Comparison of ENCODE assay signal across 8 cellular contexts in the genomic region with DNA sequence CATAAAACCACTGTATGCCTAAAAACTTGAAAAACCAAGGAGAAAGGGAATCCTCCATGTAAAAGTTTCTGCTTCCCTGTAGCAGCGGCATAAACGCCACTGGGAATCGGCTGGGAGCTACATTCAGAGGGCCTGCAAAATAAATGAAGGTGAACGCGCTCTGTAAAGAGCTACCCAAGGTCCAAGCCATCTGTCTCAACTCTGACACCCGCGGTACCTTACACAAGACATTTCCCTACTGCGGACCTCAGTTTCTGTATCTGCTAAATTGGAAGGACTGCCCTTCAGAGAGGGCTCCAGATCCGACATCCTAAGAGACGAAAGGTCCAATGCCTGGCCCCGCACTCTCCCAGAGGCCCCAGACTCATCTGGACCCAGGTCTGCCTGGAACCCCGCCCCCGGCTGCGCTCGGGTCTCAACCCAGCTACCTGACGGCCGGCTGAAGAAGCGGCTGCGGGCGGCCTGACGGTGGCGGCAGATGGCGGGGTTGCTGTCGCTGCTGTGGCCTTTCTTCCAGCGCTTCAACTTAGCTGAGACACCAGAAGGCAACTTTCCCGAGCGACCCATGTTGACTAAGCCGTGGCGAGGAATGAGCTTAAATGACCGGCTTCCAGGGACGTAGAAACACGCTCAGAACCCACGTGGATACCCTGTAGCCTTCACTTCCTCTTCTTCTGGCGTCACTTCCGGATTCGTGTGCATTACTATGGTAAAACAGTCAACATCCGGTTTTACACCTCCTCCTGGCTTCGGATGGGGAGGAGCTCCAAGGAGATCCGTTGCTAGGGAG. TPM values are rescaled to one million over a fixed set of nuclear protein-coding genes. Genes with fewer than 3 reads are reported as not detected.
DNase-seq lines count a peak whose midpoint lies in the region; ATAC-seq, FAIRE-seq and TF ChIP-seq lines count a peak whose summit lies in the region.

A gene with protein sequence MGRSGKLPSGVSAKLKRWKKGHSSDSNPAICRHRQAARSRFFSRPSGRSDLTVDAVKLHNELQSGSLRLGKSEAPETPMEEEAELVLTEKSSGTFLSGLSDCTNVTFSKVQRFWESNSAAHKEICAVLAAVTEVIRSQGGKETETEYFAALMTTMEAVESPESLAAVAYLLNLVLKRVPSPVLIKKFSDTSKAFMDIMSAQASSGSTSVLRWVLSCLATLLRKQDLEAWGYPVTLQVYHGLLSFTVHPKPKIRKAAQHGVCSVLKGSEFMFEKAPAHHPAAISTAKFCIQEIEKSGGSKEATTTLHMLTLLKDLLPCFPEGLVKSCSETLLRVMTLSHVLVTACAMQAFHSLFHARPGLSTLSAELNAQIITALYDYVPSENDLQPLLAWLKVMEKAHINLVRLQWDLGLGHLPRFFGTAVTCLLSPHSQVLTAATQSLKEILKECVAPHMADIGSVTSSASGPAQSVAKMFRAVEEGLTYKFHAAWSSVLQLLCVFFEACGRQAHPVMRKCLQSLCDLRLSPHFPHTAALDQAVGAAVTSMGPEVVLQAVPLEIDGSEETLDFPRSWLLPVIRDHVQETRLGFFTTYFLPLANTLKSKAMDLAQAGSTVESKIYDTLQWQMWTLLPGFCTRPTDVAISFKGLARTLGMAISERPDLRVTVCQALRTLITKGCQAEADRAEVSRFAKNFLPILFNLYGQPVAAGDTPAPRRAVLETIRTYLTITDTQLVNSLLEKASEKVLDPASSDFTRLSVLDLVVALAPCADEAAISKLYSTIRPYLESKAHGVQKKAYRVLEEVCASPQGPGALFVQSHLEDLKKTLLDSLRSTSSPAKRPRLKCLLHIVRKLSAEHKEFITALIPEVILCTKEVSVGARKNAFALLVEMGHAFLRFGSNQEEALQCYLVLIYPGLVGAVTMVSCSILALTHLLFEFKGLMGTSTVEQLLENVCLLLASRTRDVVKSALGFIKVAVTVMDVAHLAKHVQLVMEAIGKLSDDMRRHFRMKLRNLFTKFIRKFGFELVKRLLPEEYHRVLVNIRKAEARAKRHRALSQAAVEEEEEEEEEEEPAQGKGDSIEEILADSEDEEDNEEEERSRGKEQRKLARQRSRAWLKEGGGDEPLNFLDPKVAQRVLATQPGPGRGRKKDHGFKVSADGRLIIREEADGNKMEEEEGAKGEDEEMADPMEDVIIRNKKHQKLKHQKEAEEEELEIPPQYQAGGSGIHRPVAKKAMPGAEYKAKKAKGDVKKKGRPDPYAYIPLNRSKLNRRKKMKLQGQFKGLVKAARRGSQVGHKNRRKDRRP (N-terminal part only) (minus strand): TSS at position 676 of the 790 bp plus-strand sequence. CDS start 109 bp downstream, at position 567.

- H3K27me3 ChIP-seq in GM12878 (replicated peaks in 1 of 2; ENCODE audit: control insufficient read depth in 2 of 2, insufficient read depth in 2 of 2, low read length in 1 of 2), result no peaks in the 10 kb centered on the region

- no peaks in the 10 kb centered on the region for H4K20me1 ChIP-seq in GM12878 (ENCODE audit: control insufficient read depth, insufficient read depth)

- SMC1A ChIA-PET in GM12878 (lab: Charles Lee; ENCODE audit: uncharacterized antibody, unreplicated experiment), result interaction anchor here (0.7 to 2.0 kb wide), 7 partner anchors 10 to 285 kb away, joined by 3 to 5 read pairs (median 3); no protein-coding TSS in a partner anchor

- H3K9ac ChIP-seq in GM12878 (ENCODE audit: control insufficient read depth, insufficient read depth, low read length), result peak within 1 kb of the TSS; percentile 57

- no peaks in the 10 kb centered on the region for H3K9me3 ChIP-seq in GM12878 (replicated peaks; ENCODE audit: control insufficient read depth, insufficient read depth, low read length)

- ATAC-seq in GM18517 (IDR thresholded peaks at IDR 0.05; ENCODE audit: unreplicated experiment), result peak; percentile 97
- peak; percentile 94 for ATAC-seq in HG03039 (IDR thresholded peaks at IDR 0.05; ENCODE audit: unreplicated experiment)
- peak; percentile 96 for ATAC-seq in GM12878

- peaks cover 10% of the 10 kb centered on the region for H3K79me2 ChIP-seq in GM12878 (ENCODE audit: control insufficient read depth, insufficient read depth, low read length)

- H3K36me3 ChIP-seq in GM12878 (ENCODE audit: control insufficient read depth in 2 of 2, insufficient read depth in 2 of 2, low read length in 1 of 2), result no peaks in the 10 kb centered on the region; a peak in 2 of 4 replicates

- TF ChIP-seq RAD21 in GM12878 (IDR thresholded peaks at IDR 0.05; ENCODE audit: insufficient read depth, low read depth, low read length), result no peak

- H3K27ac ChIP-seq in GM12878 (ENCODE audit: control insufficient read depth, insufficient read depth), result peak within 1 kb of the TSS; percentile 34; the same call in 1 of the 2 replicates

- TF ChIP-seq POLR2A in GM12878 (IDR thresholded peaks at IDR 0.05; ENCODE audit: low read depth, low read length), result peak; percentile 77

- WGBS in GM12878 (ENCODE audit: insufficient coverage, insufficient replicate concordance, low lambda C conversion rate, missing lambda C conversion rate), result under 1% methylated on average over 39 of the region's 39 CpGs

- POLR2A ChIA-PET in GM12878 (lab: Charles Lee), result interaction anchor here (0.5 to 1.6 kb wide), 4 partner anchors 11 to 1283 kb away, joined by 3 to 9 read pairs (median 5); no protein-coding TSS in a partner anchor

- no peak for TF ChIP-seq EP300 in GM12878 (IDR thresholded peaks at IDR 0.05; ENCODE audit: borderline replicate concordance in 1 of 2, control insufficient read depth in 1 of 2, low read depth in 2 of 2, low read length in 2 of 2)

- FAIRE-seq in A204.1 (lab: Jason Lieb, UNC) (peak; percentile 98), GM12878 (lab: Jason Lieb, UNC) (peak; percentile 100)

- TF ChIP-seq CTCF in GM12878 (IDR thresholded peaks at IDR 0.05 in 2 of 3, conservative IDR thresholded peaks at IDR 0.05 in 1 of 3; ENCODE audit: control insufficient read depth in 2 of 3, extremely low read depth in 1 of 3, insufficient read depth in 1 of 3, low read depth in 3 of 3, low read length in 3 of 3) (0 out of 6 replicates have a peak, but pooled peaks of 1 of the 3 experiments have one; percentile 16), retinal pigment epithelial cell (conservative IDR thresholded peaks at IDR 0.05; ENCODE audit: low read depth, low read length) (peak; percentile 27)

- TSS peak; percentile 96 for BruUV-seq in GM12878 (replicated peaks; lab: Mats Ljungman, UMichigan)

- peak within 1 kb of the TSS; percentile 95 for H2AFZ ChIP-seq in GM12878 (ENCODE audit: control insufficient read depth, low read depth, low read length)

- CTCF ChIA-PET in GM12878 (lab: Yijun Ruan, JAX), result interaction anchor here (0.6 to 2.3 kb wide), 10 partner anchors 9 to 328 kb away, joined by 3 to 7 read pairs (median 5); no protein-coding TSS in a partner anchor

- H3K4me3 ChIP-seq in GM12878, result peak within 1 kb of the TSS; percentile 72
- H3K4me3 ChIP-seq in retinal pigment epithelial cell (ENCODE audit: low read length), result peak within 1 kb of the TSS; percentile 95

- no peaks in the 10 kb centered on the region for H3K4me1 ChIP-seq in GM12878 (ENCODE audit: control insufficient read depth, insufficient read depth, low read length)

- RAD21 ChIA-PET in GM12878 (lab: Charles Lee; ENCODE audit: unreplicated experiment), result interaction anchor here (0.7 to 3.0 kb wide), 3 partner anchors 45 to 216 kb away, joined by 3 to 10 read pairs (median 3); no protein-coding TSS in a partner anchor

- in situ Hi-C loops in GM12878 (cut with MboI), result no loop called here

- H3K4me2 ChIP-seq in GM12878 (ENCODE audit: control insufficient read depth, insufficient read depth), result peak within 1 kb of the TSS; percentile 68

- DNase-seq in NCI-H2081 (lab: John Stamatoyannopoulos, UW) (peak; percentile 86 to 95), T-helper 9 cell (peak; percentile 67), GM12878 (ENCODE audit: low read depth, low spot score) (peak; percentile 93), hypothalamus (lab: John Stamatoyannopoulos, UW) (peak in 50 of 51 donors; percentile 17 to 94 (median 74)), retinal pigment epithelial cell (ENCODE audit: low read depth) (peak; percentile 92)

- intact Hi-C loops in GM12878 (cut with micrococcal nuclease; ENCODE audit: unreplicated experiment), result no loop called here

TF ChIP-seq in GM12878, 131 proteins besides CTCF, POLR2A, EP300 and RAD21 (continues in another document):
- TF ChIP-seq JUNB (IDR thresholded peaks at IDR 0.05), result no peak

RNA-seq across cellular contexts. Expression of the gene that starts here (rescaled TPM):
- total RNA-seq in GM12878 (2013; cell fraction: nucleolus; rRNA removed), result 71.8 and 82.0 TPM in 2 replicates
- total RNA-seq in GM12878 (2014; rRNA removed) (27.2 and 32.6 TPM in 2 replicates), GM12878 (2014; rRNA removed; fragmentation: Illumina TruSeq; extraction: Trizol) (14.6 and 14.9 TPM in 2 replicates), GM12878 (2021) (47.7 and 48.3 TPM in 2 replicates)
- polyA plus RNA-seq in GM12878 (2011; ENCODE audit: low read depth), result 9.1 TPM
- polyA plus RNA-seq in GM12878 (2011; rRNA removed) (5.0 and 13.9 TPM in 2 replicates), GM12878 (2014; fragmentation: Illumina TruSeq; extraction: Trizol) (5.1 and 16.5 TPM in 2 replicates), GM12878 (2014; fragmentation: Nextera tagmentation; extraction: Ambion mirVana) (1 to 10 TPM; 5.3 to 5.7 TPM), GM12878 (2014; rRNA removed) (17.1 and 22.1 TPM in 2 replicates), GM12878 (2016; fragmentation: Nextera tagmentation; extraction: Ambion mirVana) (10 to 100 TPM; 47.2 to 48.7 TPM)
- 8.6 and 8.9 TPM in 2 replicates for polyA plus RNA-seq in GM12878 (2011; cell fraction: cytosol; rRNA removed)
- 38.5 and 56.3 TPM in 2 replicates for polyA plus RNA-seq in GM12878 (2011; cell fraction: nucleus; rRNA removed)
- polyA plus RNA-seq in GM12878 (2012), result 14.7 and 17.0 TPM in 2 replicates
- polyA minus RNA-seq in GM12878 (2011; rRNA and poly(A)+ RNA removed), result 19.9 and 23.0 TPM in 2 replicates
- 7.4 and 14.5 TPM in 2 replicates for polyA minus RNA-seq in GM12878 (2011; cell fraction: cytosol; rRNA and poly(A)+ RNA removed)
- polyA minus RNA-seq in GM12878 (2011; cell fraction: nucleus; rRNA and poly(A)+ RNA removed), result 22.7 and 41.5 TPM in 2 replicates

Comparison
In these comparisons a context has a peak if more than half of its experiments do, and no peak if none do; other contexts are left out.
1. Peak in every context shown above with its lines: DNase-seq, ATAC-seq, H3K4me3 ChIP-seq and H3K27ac ChIP-seq.